ENCODE assay signal across 10 cellular contexts in the genomic region with DNA sequence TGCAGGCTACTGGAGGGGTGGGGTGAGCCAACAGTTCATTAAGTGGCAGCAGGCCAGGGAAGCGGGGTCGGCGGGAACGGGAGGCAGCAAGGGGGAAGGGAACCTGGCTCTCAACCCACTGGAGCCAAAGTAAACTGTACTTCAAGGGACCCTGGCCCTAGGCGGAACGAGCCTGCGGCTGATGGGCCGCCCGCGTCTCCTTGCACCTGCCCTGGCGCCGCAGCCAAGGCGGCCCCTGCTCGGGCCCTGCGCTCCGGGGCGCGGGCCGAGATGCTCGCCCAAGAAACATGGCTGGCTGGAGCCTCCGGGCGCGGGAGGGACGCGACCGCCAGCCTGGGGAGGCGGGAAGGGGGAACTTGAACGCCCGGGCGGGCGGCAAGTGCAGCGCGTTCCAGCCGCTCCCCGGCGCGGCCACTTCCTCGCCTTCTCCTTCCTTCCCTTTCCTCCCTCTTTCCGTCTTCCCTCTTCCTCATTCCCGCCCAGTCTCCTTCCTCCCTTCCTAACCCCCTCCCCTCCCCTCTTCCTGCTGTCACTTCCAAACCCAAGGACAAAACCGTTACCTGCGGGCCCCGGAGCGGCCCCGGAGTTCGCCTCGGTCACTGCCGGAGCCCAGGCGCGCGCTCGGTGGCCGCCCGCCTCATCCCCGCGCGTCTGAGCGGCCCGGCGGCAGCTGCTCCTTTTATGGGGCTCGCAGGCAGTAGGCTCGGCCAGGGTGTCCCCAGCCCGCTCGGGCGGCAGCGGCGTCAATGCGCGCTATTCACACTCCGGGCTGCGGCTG.
DNase-seq lines count a peak whose midpoint lies in the region; ATAC-seq and FAIRE-seq lines count a peak whose summit lies in the region.
"Had no signal": no experiment of that assay in that cellular context is flagged by ENCODE, and none has a peak within 500 bp of the region (broad histone marks: within the 10 kb centered on the region; RNA-seq: fewer than 3 reads in every experiment).

No MANE protein-coding gene starts in this region.

- H3K9me3 Mint-ChIP-seq in activated CD4-positive, alpha-beta memory T cell treated with anti-CD3 and anti-CD28 coated beads, Interleukin-2, amount 10 ng/mL, durations not matched to agents 7 days and 5 days, result peaks cover 3% of the 10 kb centered on the region

- H3K4me1 ChIP-seq in neuron (ENCODE audit: insufficient read depth, low read length), result peaks cover 25% of the 10 kb centered on the region

- H3K9me3 ChIP-seq in neuron (ENCODE audit: low read length), result no peaks in the 10 kb centered on the region

- peak; percentile 11 for DNase-seq in ACHN
- peak; percentile 13 for DNase-seq in NCI-H748 treated with DMSO at 0.1 percent for 48 hours (lab: John Stamatoyannopoulos, UW)
- DNase-seq in frontal cortex (ENCODE audit: low spot score in 2 of 2), result peak; percentile 35 to 43
- no peak for DNase-seq in DMS114 treated with DMSO at 0.1 percent for 48 hours (lab: John Stamatoyannopoulos, UW; ENCODE audit: unreplicated experiment)
- no peak for DNase-seq in NCI-H2081 (lab: John Stamatoyannopoulos, UW)
- DNase-seq in activated CD4-positive, alpha-beta memory T cell treated with anti-CD3 and anti-CD28 coated beads, Interleukin-2, amount 10 ng/mL, durations not matched to agents 7 days and 5 days, result no peak

- H3K4me3 Mint-ChIP-seq in activated CD4-positive, alpha-beta memory T cell treated with anti-CD3 and anti-CD28 coated beads, Interleukin-2, amount 10 ng/mL, durations not matched to agents 7 days and 5 days, result no peak overlapping the region
- H3K4me3 Mint-ChIP-seq: activated naive CD4-positive, alpha-beta T cell treated with anti-CD3 and anti-CD28 coated beads, Interleukin-2, amount 50 U/mL, for 24 hours had no signal

- no peaks in the 10 kb centered on the region for H3K4me1 Mint-ChIP-seq in activated CD4-positive, alpha-beta memory T cell treated with anti-CD3 and anti-CD28 coated beads, Interleukin-2, amount 10 ng/mL, durations not matched to agents 7 days and 5 days
- H3K4me1 Mint-ChIP-seq: activated naive CD4-positive, alpha-beta T cell treated with anti-CD3 and anti-CD28 coated beads, Interleukin-2, amount 50 U/mL, for 24 hours had no signal

- H3K36me3 Mint-ChIP-seq in activated CD4-positive, alpha-beta memory T cell treated with anti-CD3 and anti-CD28 coated beads, Interleukin-2, amount 10 ng/mL, durations not matched to agents 7 days and 5 days (ENCODE audit: low read depth), result no peaks in the 10 kb centered on the region
- H3K36me3 Mint-ChIP-seq: activated naive CD4-positive, alpha-beta T cell treated with anti-CD3 and anti-CD28 coated beads, Interleukin-2, amount 50 U/mL, for 24 hours had no signal

- POLR2A ChIA-PET in activated CD4-positive, alpha-beta memory T cell treated with anti-CD3 and anti-CD28 coated beads, Interleukin-2, amount 10 ng/mL, durations not matched to agents 7 days and 5 days (lab: Charles Lee), result no interaction called here

- H3K4me3 ChIP-seq in neuron (ENCODE audit: low read length), result peak overlapping the region; percentile 46

- H3K27me3 ChIP-seq in neuron (ENCODE audit: insufficient read depth, low read length), result no peaks in the 10 kb centered on the region

- H2AFZ ChIP-seq in neuron (ENCODE audit: low read depth, low read length), result peak overlapping the region; percentile 21

- in situ Hi-C loops in ACHN (cut with HindIII; ENCODE audit: low pct_ligation_motif_present, low pct_unique_long_range_greater_than_20kb, low sequenced_read_pairs), result no loop called here

- H3K27ac Mint-ChIP-seq in activated CD4-positive, alpha-beta memory T cell treated with anti-CD3 and anti-CD28 coated beads, Interleukin-2, amount 10 ng/mL, durations not matched to agents 7 days and 5 days, result no peak overlapping the region
- H3K27ac Mint-ChIP-seq: activated naive CD4-positive, alpha-beta T cell treated with anti-CD3 and anti-CD28 coated beads, Interleukin-2, amount 50 U/mL, for 24 hours had no signal

- no peak for FAIRE-seq in frontal cortex (lab: Jason Lieb, UNC)

- no peak for ATAC-seq in GM21619 (IDR thresholded peaks at IDR 0.05; ENCODE audit: unreplicated experiment)
- ATAC-seq: HCT116 had no signal

- H3K36me3 ChIP-seq in neuron (ENCODE audit: insufficient read depth, low read length), result no peaks in the 10 kb centered on the region

- H3K27me3 Mint-ChIP-seq in activated CD4-positive, alpha-beta memory T cell treated with anti-CD3 and anti-CD28 coated beads, Interleukin-2, amount 10 ng/mL, durations not matched to agents 7 days and 5 days, result peaks cover 2% of the 10 kb centered on the region

- CTCF ChIA-PET in activated CD4-positive, alpha-beta memory T cell treated with anti-CD3 and anti-CD28 coated beads, Interleukin-2, amount 10 ng/mL, durations not matched to agents 7 days and 5 days (lab: Charles Lee), result no interaction called here

Comparison
In these comparisons a context has a peak if more than half of its experiments do, and no peak if none do; other contexts are left out.
1. DNase-seq: peak in ACHN (single experiment), NCI-H748 treated with DMSO at 0.1 percent for 48 hours (single experiment) and frontal cortex (2 of 2); none in DMS114 treated with DMSO at 0.1 percent for 48 hours (single experiment), NCI-H2081 (0 of 2) and activated CD4-positive, alpha-beta memory T cell treated with anti-CD3 and anti-CD28 coated beads, Interleukin-2, amount 10 ng/mL, durations not matched to agents 7 days and 5 days (single experiment).